8 cellular contexts compared by ENCODE assay signal in genomic region chr2:74516070-74516633, GRCh38. TPM values are rescaled to one million over a fixed set of nuclear protein-coding genes. Genes with fewer than 3 reads are reported as not detected.
DNase-seq lines count a peak whose midpoint lies in the region; ATAC-seq lines count a peak whose summit lies in the region.

No MANE protein-coding gene starts in this region.

- intact Hi-C loops in Right ventricle myocardium inferior (cut with DNase I): no loop called here
- intact Hi-C loops in posterior vena cava (cut with DNase I): no loop called here

- peaks cover 93% of the 10 kb centered on the region for H3K27me3 ChIP-seq in HUES48 (ENCODE audit: control insufficient read depth, insufficient read depth, low read length)

- peaks cover 7% of the 10 kb centered on the region for H3K9me3 ChIP-seq in HUES48 (ENCODE audit: control insufficient read depth, insufficient read depth, low read length)

- ATAC-seq in Right ventricle myocardium inferior (peak; percentile 73), HG03571 (IDR thresholded peaks at IDR 0.05; ENCODE audit: unreplicated experiment) (no peak), HG02973 (IDR thresholded peaks at IDR 0.05; ENCODE audit: unreplicated experiment) (no peak)

- H3K9ac ChIP-seq in HUES48 (ENCODE audit: low read depth, low read length): no peak overlapping the region

- H3K4me1 ChIP-seq in HUES48 (ENCODE audit: control insufficient read depth, insufficient read depth, low read length) (peaks cover 7% of the 10 kb centered on the region), urinary bladder (ENCODE audit: insufficient read depth) (peaks cover 3% of the 10 kb centered on the region)

- H3K36me3 ChIP-seq in HUES48 (ENCODE audit: control insufficient read depth, insufficient read depth, low read length): no peaks in the 10 kb centered on the region
- no peaks in the 10 kb centered on the region for H3K36me3 ChIP-seq in urinary bladder (ENCODE audit: insufficient read depth)

- H3K4me3 ChIP-seq in HUES48 (ENCODE audit: low read depth, low read length) (peak overlapping the region; percentile 28; the same call in 1 of the 2 replicates), urinary bladder (ENCODE audit: low read depth, low read length) (peak overlapping the region; percentile 22)

- DNase-seq in DMS53 treated with DMSO at 0.1 percent for 48 hours (lab: John Stamatoyannopoulos, UW; ENCODE audit: unreplicated experiment): peak; percentile 52
- peak; percentile 66 for DNase-seq in activated T-helper 9 cell treated with anti-CD3 and anti-CD28 coated beads, Interleukin-2, amount 50 U/mL, for 16 hours (ENCODE audit: low read depth)
- DNase-seq in Right ventricle myocardium inferior (ENCODE audit: missing footprints): peak; percentile 82
- DNase-seq in posterior vena cava (ENCODE audit: low spot score): peak; percentile 90

- H3K27ac ChIP-seq in HUES48 (ENCODE audit: low read depth, low read length) (no peak overlapping the region), urinary bladder (ENCODE audit: low read depth) (no peak overlapping the region)

- WGBS in urinary bladder: 2% methylated on average over 56 of the region's 56 CpGs

RNA-seq across cellular contexts. Expression of gene TLX2, which starts 1.9 kb away (rescaled TPM):
- total RNA-seq in Right ventricle myocardium inferior (not detected), posterior vena cava (not detected), urinary bladder (0.63 TPM)
- polyA plus RNA-seq in urinary bladder: 0.51 TPM

RNA-seq across cellular contexts. Expression of gene PCGF1, which starts 8.7 kb away (rescaled TPM):
- total RNA-seq in Right ventricle myocardium inferior (26.7 TPM), posterior vena cava (10 to 100 TPM; 21.6 to 23.6 TPM), urinary bladder (21.7 TPM)
- 19.2 TPM for polyA plus RNA-seq in urinary bladder

RNA-seq across cellular contexts. Expression of gene DQX1, which starts 9.9 kb away (rescaled TPM):
- total RNA-seq in Right ventricle myocardium inferior (not detected), posterior vena cava (not detected), urinary bladder (0.37 TPM)
- polyA plus RNA-seq in urinary bladder: 0.27 TPM

RNA-seq across cellular contexts. Expression of gene AUP1, which starts 13.4 kb away (rescaled TPM):
- 53.7 TPM for total RNA-seq in Right ventricle myocardium inferior
- total RNA-seq in posterior vena cava: 10 to 100 TPM; 64.4 to 67.0 TPM
- total RNA-seq in urinary bladder: 57.7 TPM
- polyA plus RNA-seq in urinary bladder: 112 TPM

RNA-seq across cellular contexts. Expression of gene HTRA2, which starts 13.6 kb away (rescaled TPM):
- 29.2 TPM for total RNA-seq in Right ventricle myocardium inferior
- 10 to 100 TPM; 22.4 to 30.4 TPM for total RNA-seq in posterior vena cava
- 25.1 TPM for total RNA-seq in urinary bladder
- 37.3 TPM for polyA plus RNA-seq in urinary bladder
